Comparison of ENCODE assay signal across 20 cellular contexts in the genomic region with DNA sequence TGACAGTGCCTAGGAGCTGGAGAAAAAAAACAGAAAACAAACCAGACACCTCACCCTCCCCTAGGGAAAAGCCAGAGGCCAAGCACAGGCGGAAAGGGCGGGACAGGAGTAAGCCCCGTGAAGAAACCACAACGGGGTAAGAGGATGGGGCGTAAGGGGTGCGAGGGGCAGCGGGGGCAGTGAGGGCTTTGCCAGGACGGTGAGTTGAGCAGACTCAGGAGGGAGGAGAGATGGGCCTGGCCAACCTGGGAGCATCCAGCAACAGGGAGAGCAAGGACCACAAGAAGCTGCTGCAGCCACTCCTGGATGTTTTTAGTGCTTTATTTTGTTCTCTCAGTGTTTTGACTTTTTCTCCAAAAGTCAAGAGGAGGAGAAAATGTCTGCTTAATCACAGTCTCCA.
"Had no signal": no experiment of that assay in that cellular context is flagged by ENCODE, and none has a peak within 500 bp of the region (broad histone marks: within the 10 kb centered on the region; RNA-seq: fewer than 3 reads in every experiment).

No MANE protein-coding gene starts in this region.

- H3K9ac ChIP-seq: parathyroid adenoma had no signal

- H3K9me3 Mint-ChIP-seq: immature natural killer cell had no signal

- H3K27me3 Mint-ChIP-seq: dendritic cell treated with granulocyte-macrophage colony-stimulating factor and Interleukin-4, amounts not matched to agents 40 ng/mL and 50 ng/mL, for 4 days; stimulated activated naive B cell treated with anti-CD40 and anti-IgM and Interleukin-4, amounts not matched to agents 10 μg/mL and 1 μg/mL and 100 μg/mL, for 72 hours; stimulated activated naive CD8-positive, alpha-beta T cell treated with anti-CD3 and anti-CD28 coated beads, Interleukin-15, amount 100 ng/mL, for 72 hours had no signal

- DNase-seq: effector memory CD8-positive, alpha-beta T cell; esophagus squamous epithelium; foreskin fibroblast; immature natural killer cell; kidney; left cardiac atrium; left ventricle myocardium superior; mesendoderm; naive thymus-derived CD4-positive, alpha-beta T cell; nephron progenitor cell; psoas muscle; retina; stimulated activated CD4-positive, alpha-beta T cell treated with anti-CD3 and anti-CD28 coated beads, Interleukin-4, amount 100 ng/mL, for 4 hours; stimulated activated naive B cell treated with anti-CD40 and anti-IgM and Interleukin-4, amounts not matched to agents 10 μg/mL and 1 μg/mL and 100 μg/mL, for 72 hours; stimulated activated naive CD8-positive, alpha-beta T cell treated with anti-CD3 and anti-CD28 coated beads, Interleukin-15, amount 100 ng/mL, for 72 hours; testis had no signal

- H3K9me3 ChIP-seq: psoas muscle, testis had no signal

- H3K4me3 ChIP-seq: esophagus squamous epithelium, gastroesophageal sphincter, psoas muscle, testis, tibial nerve had no signal

- H2AFZ ChIP-seq: parathyroid adenoma had no signal

- H3K4me1 ChIP-seq: esophagus squamous epithelium, gastroesophageal sphincter, parathyroid adenoma, psoas muscle, testis, tibial nerve had no signal

- H3K4me3 Mint-ChIP-seq: dendritic cell treated with granulocyte-macrophage colony-stimulating factor and Interleukin-4, amounts not matched to agents 40 ng/mL and 50 ng/mL, for 4 days; effector memory CD8-positive, alpha-beta T cell; immature natural killer cell; naive thymus-derived CD4-positive, alpha-beta T cell; nephron progenitor cell; stimulated activated naive B cell treated with anti-CD40 and anti-IgM and Interleukin-4, amounts not matched to agents 10 μg/mL and 1 μg/mL and 100 μg/mL, for 72 hours; stimulated activated naive CD8-positive, alpha-beta T cell treated with anti-CD3 and anti-CD28 coated beads, Interleukin-15, amount 100 ng/mL, for 72 hours had no signal

- H3K27ac ChIP-seq: esophagus squamous epithelium, gastroesophageal sphincter, parathyroid adenoma, psoas muscle, testis, tibial nerve had no signal

- H3K36me3 Mint-ChIP-seq: immature natural killer cell; naive thymus-derived CD4-positive, alpha-beta T cell had no signal

- FAIRE-seq: kidney had no signal

- H3K27ac Mint-ChIP-seq: dendritic cell treated with granulocyte-macrophage colony-stimulating factor and Interleukin-4, amounts not matched to agents 40 ng/mL and 50 ng/mL, for 4 days; effector memory CD8-positive, alpha-beta T cell; immature natural killer cell; naive thymus-derived CD4-positive, alpha-beta T cell; nephron progenitor cell; stimulated activated naive B cell treated with anti-CD40 and anti-IgM and Interleukin-4, amounts not matched to agents 10 μg/mL and 1 μg/mL and 100 μg/mL, for 72 hours; stimulated activated naive CD8-positive, alpha-beta T cell treated with anti-CD3 and anti-CD28 coated beads, Interleukin-15, amount 100 ng/mL, for 72 hours had no signal

- H3K27me3 ChIP-seq: testis, tibial nerve had no signal

- H3K36me3 ChIP-seq: esophagus squamous epithelium, gastroesophageal sphincter, tibial nerve had no signal

- H3K4me1 Mint-ChIP-seq: immature natural killer cell; naive thymus-derived CD4-positive, alpha-beta T cell; stimulated activated naive B cell treated with anti-CD40 and anti-IgM and Interleukin-4, amounts not matched to agents 10 μg/mL and 1 μg/mL and 100 μg/mL, for 72 hours; stimulated activated naive CD8-positive, alpha-beta T cell treated with anti-CD3 and anti-CD28 coated beads, Interleukin-15, amount 100 ng/mL, for 72 hours had no signal

- H3K79me2 ChIP-seq: parathyroid adenoma had no signal
